Comparison of ENCODE assay signal across 12 cellular contexts in genomic region chr6:138541793-138542481, GRCh38. TPM values are rescaled to one million over a fixed set of nuclear protein-coding genes. Genes with fewer than 3 reads are reported as not detected.
DNase-seq lines count a peak whose midpoint lies in the region; ATAC-seq, FAIRE-seq and TF ChIP-seq lines count a peak whose summit lies in the region.
"Had no signal": no experiment of that assay in that cellular context is flagged by ENCODE, and none has a peak within 500 bp of the region (broad histone marks: within the 10 kb centered on the region; RNA-seq: fewer than 3 reads in every experiment).

No MANE protein-coding gene starts in this region.

- H3K9ac ChIP-seq in endothelial cell of umbilical vein (replicated peaks; ENCODE audit: extremely low read depth, insufficient read depth, low read length), result no peak overlapping the region

- H3K9me3 ChIP-seq in endothelial cell of umbilical vein (replicated peaks; ENCODE audit: control insufficient read depth, insufficient read depth, low read length), result no peaks in the 10 kb centered on the region
- H3K9me3 ChIP-seq in muscle layer of duodenum (ENCODE audit: control insufficient read depth in 1 of 2, low read length in 2 of 2), result no peaks in the 10 kb centered on the region
- H3K9me3 ChIP-seq: tibial artery had no signal

- H3K4me1 ChIP-seq in endothelial cell of umbilical vein (ENCODE audit: control insufficient read depth, extremely low read depth, insufficient read depth, low read length) (peaks cover 54% of the 10 kb centered on the region), muscle layer of duodenum (ENCODE audit: control insufficient read depth in 1 of 2, insufficient read depth in 2 of 2, low read length in 2 of 2) (peaks cover 10 to 34% of the 10 kb centered on the region in 2 donors)

- TF ChIP-seq CTCF in endothelial cell of umbilical vein (IDR thresholded peaks at IDR 0.05; ENCODE audit: extremely low read depth in 1 of 2, insufficient read depth in 1 of 2, low read depth in 1 of 2, low read length in 2 of 2), result no peak

- intact Hi-C loops in endothelial cell of umbilical vein (cut with micrococcal nuclease), result loop anchor here (2.0 kb wide), 1 partner anchor 21 kb away; no protein-coding TSS in a partner anchor

- CTCF ChIA-PET in endothelial cell of umbilical vein (lab: Charles Lee), result interaction anchor here (0.9 to 1.8 kb wide), 4 partner anchors 14 to 44 kb away, joined by 3 to 8 read pairs (median 3); no protein-coding TSS in a partner anchor

- TF ChIP-seq POLR2A in endothelial cell of umbilical vein (IDR thresholded peaks at IDR 0.05; ENCODE audit: low read depth, low read length), result no peak

- DNase-seq in NCI-H526 treated with DMSO at 0.1 percent for 48 hours (lab: John Stamatoyannopoulos, UW), result peak; percentile 14
- DNase-seq in endothelial cell of umbilical vein (ENCODE audit: low read depth, low spot score), result peak; percentile 41
- DNase-seq in NCI-H510A treated with DMSO at 0.1 percent for 48 hours (lab: John Stamatoyannopoulos, UW), result no peak
- DNase-seq in activated CD4-positive, alpha-beta T cell treated with anti-CD3 and anti-CD28 coated beads for 48 hours, result no peak
- DNase-seq in activated CD4-positive, alpha-beta T cell treated with anti-CD3 and anti-CD28 coated beads, Interleukin-2, amount 50 U/mL, for 1 hour, result no peak
- DNase-seq: DMS79 treated with DMSO at 0.1 percent for 48 hours, NCI-H187 treated with DMSO at 0.1 percent for 48 hours, tibial artery had no signal

- H3K79me2 ChIP-seq in endothelial cell of umbilical vein (ENCODE audit: control insufficient read depth, insufficient read depth, low read length), result peaks cover 87% of the 10 kb centered on the region

- H3K9me1 ChIP-seq in endothelial cell of umbilical vein (replicated peaks; ENCODE audit: control insufficient read depth, extremely low read depth, insufficient read depth, low read length), result no peaks in the 10 kb centered on the region

- H3K27ac ChIP-seq in endothelial cell of umbilical vein (ENCODE audit: insufficient read depth, low read depth, low read length) (peak overlapping the region; percentile 3), muscle layer of duodenum (ENCODE audit: low read length) (peak overlapping the region; percentile 75)

- H3K4me2 ChIP-seq in endothelial cell of umbilical vein (ENCODE audit: insufficient read depth, low read length), result peak overlapping the region; percentile 11

- FAIRE-seq in A204.1 (lab: Jason Lieb, UNC) (peak; percentile 3), endothelial cell of umbilical vein (lab: Jason Lieb, UNC) (no peak)
- FAIRE-seq: GM12891 had no signal

- dilution Hi-C loops in endothelial cell of umbilical vein (cut with MboI; ENCODE audit: extremely low pct_ligation_motif_present, low sequenced_read_pairs), result no loop called here

- no peak overlapping the region for H2AFZ ChIP-seq in endothelial cell of umbilical vein (ENCODE audit: low read depth, low read length)

- H3K36me3 ChIP-seq in endothelial cell of umbilical vein (ENCODE audit: control insufficient read depth in 2 of 2, extremely low read depth in 1 of 2, insufficient read depth in 2 of 2, low read length in 2 of 2), result peaks cover 0 to 2% of the 10 kb centered on the region in 2 experiments
- no peaks in the 10 kb centered on the region for H3K36me3 ChIP-seq in muscle layer of duodenum (ENCODE audit: control insufficient read depth in 1 of 2, insufficient read depth in 2 of 2, low read length in 2 of 2)
- H3K36me3 ChIP-seq: tibial artery had no signal

- no peaks in the 10 kb centered on the region for H4K20me1 ChIP-seq in endothelial cell of umbilical vein (replicated peaks; ENCODE audit: control insufficient read depth, extremely low read depth, insufficient read depth, low read length)

- H3K4me3 ChIP-seq in endothelial cell of umbilical vein (replicated peaks in 1 of 3; ENCODE audit: insufficient read depth in 1 of 3, low read depth in 1 of 3, low read length in 3 of 3) (no peak overlapping the region), muscle layer of duodenum (ENCODE audit: low read depth in 1 of 2, low read length in 2 of 2) (peak overlapping the region in 1 of 2 donors; percentile 9)
- H3K4me3 ChIP-seq: tibial artery had no signal

- ATAC-seq in GM21576 (IDR thresholded peaks at IDR 0.05; ENCODE audit: unreplicated experiment), result no peak

- POLR2A ChIA-PET in endothelial cell of umbilical vein (lab: Charles Lee), result no interaction called here

- no TSS peak for BruUV-seq in endothelial cell of umbilical vein (replicated peaks; lab: Mats Ljungman, UMichigan)

- H3K27me3 ChIP-seq in endothelial cell of umbilical vein (ENCODE audit: control insufficient read depth in 2 of 2, insufficient read depth in 2 of 2, low read length in 2 of 2) (no peaks in the 10 kb centered on the region), muscle layer of duodenum (ENCODE audit: low read depth, low read length) (no peaks in the 10 kb centered on the region)
- H3K27me3 ChIP-seq: tibial artery had no signal

TF ChIP-seq in endothelial cell of umbilical vein, 7 proteins besides CTCF, POLR2A, EP300 and RAD21:
- TF ChIP-seq FOS (IDR thresholded peaks at IDR 0.05; ENCODE audit: borderline replicate concordance, insufficient read depth, low read length), result no peak
- TF ChIP-seq EZH2 (IDR thresholded peaks at IDR 0.05; ENCODE audit: borderline replicate concordance, low read depth, low read length, severe bottlenecking), result no peak
- TF ChIP-seq GATA2 (IDR thresholded peaks at IDR 0.05; ENCODE audit: insufficient read depth, insufficient read length, low read depth, low read length), result no peak
- TF ChIP-seq MYC (IDR thresholded peaks at IDR 0.05; ENCODE audit: low read depth, low read length), result no peak
- no peak for TF ChIP-seq JUN (IDR thresholded peaks at IDR 0.05; ENCODE audit: borderline replicate concordance, insufficient read depth, insufficient read length, low read depth)
- no peak for TF ChIP-seq POLR2AphosphoS5 (IDR thresholded peaks at IDR 0.05; ENCODE audit: insufficient read depth, low read depth, low read length)
- TF ChIP-seq MAX (IDR thresholded peaks at IDR 0.05; ENCODE audit: insufficient read depth, insufficient read length), result no peak
TF ChIP-seq in endothelial cell of umbilical vein: peak in this region for 0.

RNA-seq across cellular contexts. Expression of gene NHSL1, which starts 42.6 kb away (rescaled TPM):
- 55.0 and 66.9 TPM in 2 replicates for total RNA-seq in endothelial cell of umbilical vein
- 24.8 and 25.2 TPM in 2 replicates for polyA plus RNA-seq in endothelial cell of umbilical vein
- 23.5 and 25.5 TPM in 2 replicates for polyA plus RNA-seq in endothelial cell of umbilical vein (2011; cell fraction: cytosol; rRNA removed)
- 53.5 and 60.0 TPM in 2 replicates for polyA plus RNA-seq in endothelial cell of umbilical vein (2011; cell fraction: nucleus; rRNA removed)
- polyA plus RNA-seq in endothelial cell of umbilical vein (2012), result 35.2 and 36.6 TPM in 2 replicates
- 107 and 133 TPM in 2 replicates for polyA minus RNA-seq in endothelial cell of umbilical vein
- 5.1 TPM for polyA minus RNA-seq in endothelial cell of umbilical vein (2011; cell fraction: cytosol; rRNA and poly(A)+ RNA removed)
- 88.3 and 116 TPM in 2 replicates for polyA minus RNA-seq in endothelial cell of umbilical vein (2011; cell fraction: nucleus; rRNA and poly(A)+ RNA removed)

Comparison
In these comparisons a context has a peak if more than half of its experiments do, and no peak if none do; other contexts are left out.
1. DNase-seq: peak in NCI-H526 treated with DMSO at 0.1 percent for 48 hours (single experiment) and endothelial cell of umbilical vein (single experiment); none in NCI-H510A treated with DMSO at 0.1 percent for 48 hours (single experiment), activated CD4-positive, alpha-beta T cell treated with anti-CD3 and anti-CD28 coated beads for 48 hours (single experiment) and activated CD4-positive, alpha-beta T cell treated with anti-CD3 and anti-CD28 coated beads, Interleukin-2, amount 50 U/mL, for 1 hour (single experiment).